In the genomic region with DNA sequence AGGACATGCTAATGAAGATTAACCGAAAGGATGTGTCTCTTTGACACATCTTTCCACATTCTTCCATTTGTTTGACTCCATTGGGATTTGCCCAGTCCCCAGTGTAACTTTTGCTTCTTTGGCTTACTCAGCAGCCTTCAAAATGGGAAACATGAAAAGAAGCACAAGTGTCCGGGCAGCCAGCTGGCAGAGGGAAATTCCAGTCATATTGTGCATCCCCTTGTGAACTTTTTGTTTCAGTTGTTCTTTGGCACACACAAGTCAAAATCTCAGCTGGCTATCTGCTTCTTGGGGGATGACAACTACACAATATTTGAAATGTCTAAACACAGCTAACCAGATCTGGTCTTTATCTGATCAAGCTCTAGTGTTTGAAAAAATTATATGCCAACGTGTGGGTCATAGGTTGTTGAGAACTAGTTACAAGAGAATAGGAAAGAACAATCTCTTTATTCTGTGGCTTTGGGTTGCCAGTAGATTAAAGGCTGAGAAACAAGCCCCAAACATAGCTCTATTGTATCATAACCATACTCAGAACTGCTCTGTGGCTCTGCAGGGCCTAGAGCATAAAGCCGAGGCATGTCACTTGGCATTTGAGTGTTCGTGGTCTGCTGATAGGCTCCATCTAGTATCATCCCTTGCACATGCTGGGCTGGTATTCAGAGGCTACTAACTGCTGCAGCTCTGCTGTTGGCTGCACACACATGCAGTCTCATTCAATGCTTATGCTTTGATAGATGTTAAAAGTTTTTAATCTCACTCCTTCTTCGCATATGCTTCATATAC, we compare ENCODE assay signal across 14 cellular contexts.
DNase-seq lines count a peak whose midpoint lies in the region; ATAC-seq, FAIRE-seq and TF ChIP-seq lines count a peak whose summit lies in the region.
"Had no signal": no experiment of that assay in that cellular context is flagged by ENCODE, and none has a peak within 500 bp of the region (broad histone marks: within the 10 kb centered on the region; RNA-seq: fewer than 3 reads in every experiment).

No MANE protein-coding gene starts in this region.

- H3K23me2 ChIP-seq in H1 (ENCODE audit: low read depth, low read length) = no peaks in the 10 kb centered on the region

- no peaks in the 10 kb centered on the region; a peak in 1 of 4 replicates for H3K9me3 ChIP-seq in H1 (ENCODE audit: insufficient read depth in 2 of 2, low read depth in 1 of 2, low read length in 1 of 2)
- no peaks in the 10 kb centered on the region for H3K9me3 ChIP-seq in parathyroid adenoma (ENCODE audit: control insufficient read depth, low read length)

- WGBS in H1 (ENCODE audit: extremely low coverage in 1 of 2, insufficient coverage in 1 of 2, insufficient read length in 1 of 2, insufficient replicate concordance in 2 of 2, low coverage in 1 of 2, low lambda C conversion rate in 2 of 2, missing lambda C conversion rate in 1 of 2), 2 experiments = 91% methylated on average over 6 of the region's 6 CpGs; no CpG with 5 or more reads in 1 of the 2 experiments

- ATAC-seq in GM18868 (IDR thresholded peaks at IDR 0.05; ENCODE audit: unreplicated experiment) = peak; percentile 90
- peak; percentile 61 for ATAC-seq in HG02981 (IDR thresholded peaks at IDR 0.05; ENCODE audit: unreplicated experiment)
- ATAC-seq: natural killer cell treated with Interleukin-12 subunit alpha and Interleukin-12 subunit beta and Interleukin-15 and Interleukin-18, amount 100 ng/mL, for 72 hours had no signal

- no peak overlapping the region for H3K14ac ChIP-seq in H1 (ENCODE audit: insufficient read length)

- no peak overlapping the region for H3K18ac ChIP-seq in H1 (ENCODE audit: extremely low read depth, low read length)

- H3K36me3 ChIP-seq in H1 (ENCODE audit: control insufficient read depth in 2 of 4, insufficient read depth in 4 of 4, low read length in 3 of 4) (no peaks in the 10 kb centered on the region), parathyroid adenoma (ENCODE audit: control insufficient read depth, insufficient read depth, low read length) (no peaks in the 10 kb centered on the region)
- H3K36me3 ChIP-seq: cardiac muscle cell had no signal

- H3K56ac ChIP-seq in H1 (replicated peaks; ENCODE audit: insufficient read length, low read depth, low read length) = no peak overlapping the region

- H3K27me3 ChIP-seq in H1 (replicated peaks in 1 of 4; ENCODE audit: control insufficient read depth in 3 of 4, extremely low read depth in 1 of 4, insufficient read depth in 3 of 4, low read length in 3 of 4) (no peaks in the 10 kb centered on the region), parathyroid adenoma (ENCODE audit: control insufficient read depth, insufficient read depth, low read length) (no peaks in the 10 kb centered on the region)
- H3K27me3 ChIP-seq: cardiac muscle cell had no signal

- no peak for TF ChIP-seq POLR2A in H1 (IDR thresholded peaks at IDR 0.05; ENCODE audit: control extremely low read depth in 1 of 2, low read depth in 2 of 2, low read length in 2 of 2)

- H3K27ac ChIP-seq in H1 (ENCODE audit: low read depth, low read length) (no peak overlapping the region), parathyroid adenoma (no peak overlapping the region)
- H3K27ac ChIP-seq: cardiac muscle cell had no signal

- H3K4me2 ChIP-seq in H1 (ENCODE audit: insufficient read depth in 1 of 2, low read depth in 2 of 2, low read length in 2 of 2) (no peak overlapping the region), parathyroid adenoma (ENCODE audit: low read length) (no peak overlapping the region)

- no peak overlapping the region for H3K9ac ChIP-seq in H1 (replicated peaks in 1 of 4; ENCODE audit: extremely low read depth in 1 of 4, low read depth in 3 of 4, low read length in 3 of 4)
- H3K9ac ChIP-seq in parathyroid adenoma = no peak overlapping the region

- H4K5ac ChIP-seq in H1 (ENCODE audit: insufficient read length, low read depth, low read length) = no peak overlapping the region

- H2BK20ac ChIP-seq in H1 (ENCODE audit: low read length) = no peak overlapping the region

- TF ChIP-seq RAD21 in H1 (IDR thresholded peaks at IDR 0.05 in 1 of 2, conservative IDR thresholded peaks at IDR 0.05 in 1 of 2; ENCODE audit: low read depth in 2 of 2, low read length in 2 of 2) = no peak

- H3K4ac ChIP-seq in H1 (replicated peaks; ENCODE audit: insufficient read length, low read depth, low read length) = no peak overlapping the region

- H3K79me2 ChIP-seq in H1 (ENCODE audit: control insufficient read depth in 1 of 2, insufficient read depth in 2 of 2, low read length in 2 of 2) (no peaks in the 10 kb centered on the region), parathyroid adenoma (no peaks in the 10 kb centered on the region)

- H4K20me1 ChIP-seq in H1 (replicated peaks in 1 of 2; ENCODE audit: control insufficient read depth in 1 of 2, insufficient read depth in 2 of 2, low read length in 2 of 2) = no peaks in the 10 kb centered on the region

- H4K8ac ChIP-seq in H1 (ENCODE audit: extremely low read depth, insufficient read depth, low read length) = no peak overlapping the region

- POLR2A ChIA-PET in H1 (lab: Charles Lee; ENCODE audit: partially characterized antibody) = no interaction called here

- H3K4me1 ChIP-seq in H1 (replicated peaks in 1 of 4; ENCODE audit: control insufficient read depth in 3 of 4, insufficient read depth in 4 of 4, low read length in 3 of 4) (no peaks in the 10 kb centered on the region), parathyroid adenoma (no peaks in the 10 kb centered on the region)

- H2AFZ ChIP-seq in H1 (ENCODE audit: low read length) (peak overlapping the region; percentile 24; the same call in 1 of the 2 replicates), parathyroid adenoma (peak overlapping the region; percentile 19)

- TF ChIP-seq EP300 in H1 (IDR thresholded peaks at IDR 0.05; ENCODE audit: borderline replicate concordance in 1 of 2, low read depth in 2 of 2, low read length in 2 of 2) = no peak

- no peak overlapping the region for H3K23ac ChIP-seq in H1 (ENCODE audit: insufficient read length)

- H4K91ac ChIP-seq in H1 (replicated peaks; ENCODE audit: insufficient read length, low read length) = no peak overlapping the region

- H2AK5ac ChIP-seq in H1 (ENCODE audit: low read depth, low read length) = no peak overlapping the region

- TF ChIP-seq CTCF in H1 (IDR thresholded peaks at IDR 0.05; ENCODE audit: control extremely low read depth in 1 of 3, insufficient read depth in 1 of 3, low read depth in 1 of 3, low read length in 3 of 3) (no peak), parathyroid adenoma (IDR thresholded peaks at IDR 0.05) (no peak)

- no peaks in the 10 kb centered on the region for H3K79me1 ChIP-seq in H1 (ENCODE audit: low read depth, low read length)

- no peak for FAIRE-seq in H1 (lab: Jason Lieb, UNC)
- FAIRE-seq: G401.6 had no signal

- CTCF ChIA-PET in H1 (lab: Charles Lee; ENCODE audit: partially characterized antibody) = no interaction called here

- no peak overlapping the region for H2BK120ac ChIP-seq in H1 (replicated peaks; ENCODE audit: low read depth, low read length)

- no peak overlapping the region for H2BK12ac ChIP-seq in H1 (ENCODE audit: low read depth, low read length)

- DNase-seq in H1 (ENCODE audit: low read depth in 1 of 2, low spot score in 2 of 2) (no peak), inferior parietal cortex (ENCODE audit: extremely low spot score) (no peak), HCEC 1CT (no peak), CD1c-positive myeloid dendritic cell (ENCODE audit: extremely low spot score) (no peak), cerebellar nuclear complex (lab: John Stamatoyannopoulos, UW) (no peak)
- DNase-seq: activated B cell treated with CpG ODN at 0.5 μM for 24 hours; activated naive CD4-positive, alpha-beta T cell treated with anti-CD3 and anti-CD28 coated beads, Interleukin-2, amount 50 U/mL, for 16 hours; SW 1271 had no signal

- H2BK15ac ChIP-seq in H1 (ENCODE audit: low read length) = no peak overlapping the region

- no peak overlapping the region for H2BK5ac ChIP-seq in H1 (ENCODE audit: low read depth, low read length)

- H3K4me3 ChIP-seq in H1 (ENCODE audit: extremely low read depth in 1 of 4, insufficient read depth in 2 of 4, low read depth in 3 of 4, low read length in 4 of 4) (no peak overlapping the region), parathyroid adenoma (ENCODE audit: low read depth, low read length) (no peak overlapping the region)
- H3K4me3 ChIP-seq: cardiac muscle cell had no signal

TF ChIP-seq in H1, 55 proteins besides CTCF, POLR2A, EP300 and RAD21 (continues in another document):
- TF ChIP-seq CEBPB (IDR thresholded peaks at IDR 0.05; ENCODE audit: low read depth, low read length) = no peak
